In genomic region chrX:154399527-154400368, GRCh38 we compare ENCODE assay signal across 7 cellular contexts. TPM values are rescaled to one million over a fixed set of nuclear protein-coding genes. Genes with fewer than 3 reads are reported as not detected.
DNase-seq lines count a peak whose midpoint lies in the region; ATAC-seq and TF ChIP-seq lines count a peak whose summit lies in the region.

No MANE protein-coding gene starts in this region.

- H3K9me3 Mint-ChIP-seq in activated CD8-positive, alpha-beta T cell treated with anti-CD3 and anti-CD28 coated beads for 36 hours: no peaks in the 10 kb centered on the region
- no peaks in the 10 kb centered on the region for H3K9me3 Mint-ChIP-seq in stimulated activated naive CD8-positive, alpha-beta T cell treated with anti-CD3 and anti-CD28 coated beads, Interleukin-15, amount 100 ng/mL, for 72 hours

- H3K9me3 ChIP-seq in HUES6 (ENCODE audit: control insufficient read depth, insufficient read depth, low read depth, low read length) (peaks cover 7% of the 10 kb centered on the region; the same call in 1 of the 2 replicates), iPS DF 6.9 (ENCODE audit: control insufficient read depth, insufficient read depth, low read length) (no peaks in the 10 kb centered on the region)

- POLR2A ChIA-PET in activated CD8-positive, alpha-beta T cell treated with anti-CD3 and anti-CD28 coated beads for 36 hours (lab: Charles Lee): interaction anchor here (1.0 to 6.2 kb wide), 23 partner anchors 10 to 144 kb away, joined by 3 to 97 read pairs (median 9); partner anchors contain the start of genes ATP6AP1, DNASE1L1, EMD and LAGE3

- H3K4me1 ChIP-seq in HUES6 (ENCODE audit: control insufficient read depth, insufficient read depth, low read length): no peaks in the 10 kb centered on the region
- peaks cover 3% of the 10 kb centered on the region; the same call in 1 of the 2 replicates for H3K4me1 ChIP-seq in iPS DF 6.9 (ENCODE audit: control insufficient read depth, insufficient read depth, low read length)

- peak overlapping the region; percentile 98 for H3K4me3 Mint-ChIP-seq in activated CD8-positive, alpha-beta T cell treated with anti-CD3 and anti-CD28 coated beads for 36 hours
- H3K4me3 Mint-ChIP-seq in stimulated activated naive CD8-positive, alpha-beta T cell treated with anti-CD3 and anti-CD28 coated beads, Interleukin-15, amount 100 ng/mL, for 72 hours: peak overlapping the region; percentile 97 to 99

- no peaks in the 10 kb centered on the region for H3K27me3 Mint-ChIP-seq in activated CD8-positive, alpha-beta T cell treated with anti-CD3 and anti-CD28 coated beads for 36 hours
- no peaks in the 10 kb centered on the region for H3K27me3 Mint-ChIP-seq in stimulated activated naive CD8-positive, alpha-beta T cell treated with anti-CD3 and anti-CD28 coated beads, Interleukin-15, amount 100 ng/mL, for 72 hours

- peaks cover 2% of the 10 kb centered on the region for H3K4me1 Mint-ChIP-seq in activated CD8-positive, alpha-beta T cell treated with anti-CD3 and anti-CD28 coated beads for 36 hours (ENCODE audit: low read depth)
- H3K4me1 Mint-ChIP-seq in stimulated activated naive CD8-positive, alpha-beta T cell treated with anti-CD3 and anti-CD28 coated beads, Interleukin-15, amount 100 ng/mL, for 72 hours: peaks cover 31% of the 10 kb centered on the region

- WGBS in iPS DF 6.9 (ENCODE audit: insufficient coverage, insufficient read length): no CpG with 5 or more reads among the region's 14 CpGs

- no peak overlapping the region for H3K27ac ChIP-seq in HUES6 (ENCODE audit: low read depth, low read length)
- no peak overlapping the region for H3K27ac ChIP-seq in iPS DF 6.9 (ENCODE audit: low read length)

- TF ChIP-seq CTCF in activated CD8-positive, alpha-beta T cell treated with anti-CD3 and anti-CD28 coated beads for 36 hours (IDR thresholded peaks at IDR 0.05): no peak

- peaks cover 30% of the 10 kb centered on the region for H3K36me3 Mint-ChIP-seq in activated CD8-positive, alpha-beta T cell treated with anti-CD3 and anti-CD28 coated beads for 36 hours (ENCODE audit: low read depth)

- H3K27me3 ChIP-seq in HUES6 (ENCODE audit: control insufficient read depth, insufficient read depth, low read length): no peaks in the 10 kb centered on the region
- no peaks in the 10 kb centered on the region for H3K27me3 ChIP-seq in iPS DF 6.9 (ENCODE audit: control insufficient read depth, insufficient read depth, low read length)

- ATAC-seq in activated CD8-positive, alpha-beta T cell treated with anti-CD3 and anti-CD28 coated beads for 36 hours: no peak
- no peak for ATAC-seq in stimulated activated naive CD8-positive, alpha-beta T cell treated with anti-CD3 and anti-CD28 coated beads, Interleukin-15, amount 100 ng/mL, for 72 hours
- no peak for ATAC-seq in HG02973 (IDR thresholded peaks at IDR 0.05; ENCODE audit: unreplicated experiment)
- ATAC-seq in HG02938 (IDR thresholded peaks at IDR 0.05; ENCODE audit: unreplicated experiment): no peak

- DNase-seq in activated CD8-positive, alpha-beta T cell treated with anti-CD3 and anti-CD28 coated beads for 36 hours: peak; percentile 52
- DNase-seq in iPS DF 6.9 (ENCODE audit: low read depth, low spot score) (no peak), globus pallidus (ENCODE audit: low spot score) (no peak)
- DNase-seq in stimulated activated naive CD8-positive, alpha-beta T cell treated with anti-CD3 and anti-CD28 coated beads, Interleukin-15, amount 100 ng/mL, for 72 hours: peak in 1 of 2 donors; percentile 36

- peak overlapping the region; percentile 99 for H3K9ac ChIP-seq in HUES6 (ENCODE audit: low read length)

- CTCF ChIA-PET in activated CD8-positive, alpha-beta T cell treated with anti-CD3 and anti-CD28 coated beads for 36 hours (lab: Charles Lee): no interaction called here

- H3K4me3 ChIP-seq in HUES6 (ENCODE audit: low read depth, low read length) (peak overlapping the region; percentile 84), iPS DF 6.9 (ENCODE audit: low read length) (peak overlapping the region; percentile 98; the same call in 1 of the 2 replicates)

- intact Hi-C loops in activated CD8-positive, alpha-beta T cell treated with anti-CD3 and anti-CD28 coated beads for 36 hours (cut with micrococcal nuclease): no loop called here

- H3K27ac Mint-ChIP-seq in activated CD8-positive, alpha-beta T cell treated with anti-CD3 and anti-CD28 coated beads for 36 hours: peak overlapping the region; percentile 100
- peak overlapping the region; percentile 99 for H3K27ac Mint-ChIP-seq in stimulated activated naive CD8-positive, alpha-beta T cell treated with anti-CD3 and anti-CD28 coated beads, Interleukin-15, amount 100 ng/mL, for 72 hours

- H3K36me3 ChIP-seq in HUES6 (ENCODE audit: control insufficient read depth, insufficient read depth, low read length): peaks cover 27% of the 10 kb centered on the region
- peaks cover 23% of the 10 kb centered on the region; the same call in 1 of the 2 replicates for H3K36me3 ChIP-seq in iPS DF 6.9 (ENCODE audit: control insufficient read depth, insufficient read depth, low read length)

RNA-seq across cellular contexts. Expression of gene RPL10, which starts 1.6 kb away (rescaled TPM):
- total RNA-seq in activated CD8-positive, alpha-beta T cell treated with anti-CD3 and anti-CD28 coated beads for 36 hours: 1,000 to 10,000 TPM; 3,574 to 3,675 TPM

RNA-seq across cellular contexts. Expression of gene DNASE1L1, which starts 9.3 kb away (rescaled TPM):
- 10 to 100 TPM in 1 of 2 experiments, 1 to 10 TPM in 1; 9.4 to 10.3 TPM for total RNA-seq in activated CD8-positive, alpha-beta T cell treated with anti-CD3 and anti-CD28 coated beads for 36 hours

RNA-seq across cellular contexts. Expression of gene TAFAZZIN, which starts 11.6 kb away (rescaled TPM):
- total RNA-seq in activated CD8-positive, alpha-beta T cell treated with anti-CD3 and anti-CD28 coated beads for 36 hours: 10 to 100 TPM; 49.8 to 53.4 TPM

RNA-seq across cellular contexts. Expression of gene EMD, which starts 20.7 kb away (rescaled TPM):
- 10 to 100 TPM; 92.4 to 96.6 TPM for total RNA-seq in activated CD8-positive, alpha-beta T cell treated with anti-CD3 and anti-CD28 coated beads for 36 hours

RNA-seq across cellular contexts. Expression of gene FLNA, which starts 25.3 kb away (rescaled TPM):
- 1,000 to 10,000 TPM; 1,057 to 1,091 TPM for total RNA-seq in activated CD8-positive, alpha-beta T cell treated with anti-CD3 and anti-CD28 coated beads for 36 hours
